ENCODE assay signal across 38 cellular contexts in the genomic region with DNA sequence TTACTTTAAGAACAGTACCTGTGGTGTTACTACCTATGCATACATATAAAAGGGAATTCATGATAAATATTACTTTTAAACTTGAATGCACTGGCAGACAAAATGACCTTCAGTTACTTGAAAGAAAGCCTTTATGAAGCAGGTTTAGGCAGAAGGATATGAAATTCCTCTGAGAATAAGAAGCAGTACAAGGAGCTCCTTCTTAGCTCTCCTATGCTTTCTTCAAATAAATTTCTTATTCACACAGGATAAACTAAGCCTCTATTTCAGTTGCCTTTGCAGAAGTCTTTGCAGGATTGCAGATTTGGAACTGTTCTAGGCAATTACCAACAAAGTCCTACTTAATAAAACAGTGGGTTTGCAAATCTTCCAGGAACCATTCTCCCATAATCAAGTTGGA. TPM values are rescaled to one million over a fixed set of nuclear protein-coding genes. Genes with fewer than 3 reads are reported as not detected.
"Had no signal": no experiment of that assay in that cellular context is flagged by ENCODE, and none has a peak within 500 bp of the region (broad histone marks: within the 10 kb centered on the region; RNA-seq: fewer than 3 reads in every experiment).

No MANE protein-coding gene starts in this region.

- DNase-seq: Karpas-422, Kasumi-1, MG63, MM.1S, MV-4-11, NCI-H1048, NCI-H1092, NCI-H1092 treated with DMSO at 0.1 percent for 48 hours, NCI-H1105, NCI-H1105 treated with DMSO at 0.1 percent for 48 hours, NCI-H1417, NCI-H1417 treated with DMSO at 0.1 percent for 48 hours, NCI-H1436, NCI-H1436 treated with DMSO at 0.1 percent for 48 hours, NCI-H146, NCI-H1694, NCI-H1694 treated with DMSO at 0.1 percent for 48 hours, NCI-H187, NCI-H187 treated with DMSO at 0.1 percent for 48 hours, NCI-H1930, NCI-H2029, NCI-H2029 treated with DMSO at 0.1 percent for 48 hours, NCI-H2081, NCI-H2081 treated with DMSO at 0.1 percent for 48 hours, NCI-H2107, NCI-H2171, NCI-H2171 treated with DMSO at 0.1 percent for 48 hours, NCI-H2227 treated with DMSO at 0.1 percent for 48 hours, NCI-H226, NCI-H345, NCI-H446, NCI-H446 treated with DMSO at 0.1 percent for 48 hours, NCI-H510A, NCI-H510A treated with DMSO at 0.1 percent for 48 hours had no signal

RNA-seq across cellular contexts. Expression of gene EPYC, which starts 1.0 kb away (rescaled TPM):
- total RNA-seq: LHCN-M2, MCF 10A, NCI-H460 had no signal

RNA-seq across cellular contexts. Expression of gene CCER1, which starts 48.8 kb away (rescaled TPM):
- total RNA-seq: LHCN-M2, M059J, MCF 10A, NCI-H460 had no signal

RNA-seq across cellular contexts. Expression of gene KERA, which starts 54.1 kb away (rescaled TPM):
- total RNA-seq: LHCN-M2, M059J, MCF 10A, NCI-H460 had no signal
